In genomic region chr5:88883566-88884434, GRCh38 we compare ENCODE assay signal across 1 cellular context.
TF ChIP-seq lines count a peak whose summit lies in the region.

No MANE protein-coding gene starts in this region.

TF ChIP-seq in HEK293, 187 proteins besides CTCF, POLR2A, EP300 and RAD21 (continued from another document and continues in another):
- TF ChIP-seq PRDM6 (tag by site-specific recombination; IDR thresholded peaks at IDR 0.05) (peak; percentile 49; the same call in 1 of the 2 replicates), OVOL3 (tag by site-specific recombination; IDR thresholded peaks at IDR 0.05) (no peak), ZNF785 (tag by site-specific recombination; IDR thresholded peaks at IDR 0.05) (no peak), OSR2 (tag by site-specific recombination; IDR thresholded peaks at IDR 0.05) (0 out of 2 replicates have a peak, but pooled peaks have one; percentile 27), ZNF266 (tag by site-specific recombination; IDR thresholded peaks at IDR 0.05; ENCODE audit: low read depth) (no peak), ZNF626 (tag by site-specific recombination; IDR thresholded peaks at IDR 0.05) (no peak), ZNF362 (tag by site-specific recombination; IDR thresholded peaks at IDR 0.05) (no peak), ZBTB49 (tag by site-specific recombination; IDR thresholded peaks at IDR 0.05; ENCODE audit: low read depth) (no peak), GLIS1 (tag by site-specific recombination; IDR thresholded peaks at IDR 0.05) (peak; percentile 47), ZNF837 (tag by site-specific recombination; IDR thresholded peaks at IDR 0.05) (no peak), ZFP37 (tag by site-specific recombination; IDR thresholded peaks at IDR 0.05) (no peak), ZNF639 (tag by site-specific recombination; IDR thresholded peaks at IDR 0.05) (peak; percentile 22; the same call in 1 of the 2 replicates), ZNF112 (tag by site-specific recombination; IDR thresholded peaks at IDR 0.05) (no peak), ZNF292 (tag by site-specific recombination; IDR thresholded peaks at IDR 0.05; ENCODE audit: borderline replicate concordance, low read depth) (no peak), ZIC2 (tag by site-specific recombination; IDR thresholded peaks at IDR 0.05) (peak; percentile 92), HOXC10 (CRISPR knock-in tag; IDR thresholded peaks at IDR 0.05) (0 out of 2 replicates have a peak, but pooled peaks have one; percentile 70), HOXD13 (CRISPR knock-in tag; IDR thresholded peaks at IDR 0.05; ENCODE audit: borderline replicate concordance) (no peak), ZNF184 (tag by site-specific recombination; IDR thresholded peaks at IDR 0.05) (no peak), ZBTB1 (tag by site-specific recombination; IDR thresholded peaks at IDR 0.05) (no peak), ZNF341 (tag by site-specific recombination; IDR thresholded peaks at IDR 0.05; ENCODE audit: low read depth) (peak; percentile 29; the same call in 1 of the 2 replicates), SP7 (tag by site-specific recombination; IDR thresholded peaks at IDR 0.05) (peak; percentile 53; the same call in 1 of the 2 replicates), ZNF157 (tag by site-specific recombination; IDR thresholded peaks at IDR 0.05) (no peak), ZNF433 (tag by site-specific recombination; IDR thresholded peaks at IDR 0.05; ENCODE audit: low read depth) (no peak), ZNF513 (tag by site-specific recombination; IDR thresholded peaks at IDR 0.05) (no peak), ZNF830 (tag by site-specific recombination; IDR thresholded peaks at IDR 0.05; ENCODE audit: low read depth) (no peak), ZBTB17 (tag by site-specific recombination; IDR thresholded peaks at IDR 0.05) (no peak; the same call in 1 of the 2 replicates), ZNF76 (tag by site-specific recombination; IDR thresholded peaks at IDR 0.05; ENCODE audit: borderline replicate concordance, low read depth) (peak; percentile 77), ZNF596 (tag by site-specific recombination; IDR thresholded peaks at IDR 0.05) (peak; percentile 11), ZNF148 (tag by site-specific recombination; IDR thresholded peaks at IDR 0.05; ENCODE audit: borderline replicate concordance) (no peak), ZNF335 (tag by site-specific recombination; conservative IDR thresholded peaks at IDR 0.05) (peak; percentile 81), ZNF2 (tag by site-specific recombination; IDR thresholded peaks at IDR 0.05) (peak; percentile 53), ZNF366 (tag by site-specific recombination; conservative IDR thresholded peaks at IDR 0.05) (peak; percentile 77), ZNF140 (tag by site-specific recombination; IDR thresholded peaks at IDR 0.05) (no peak), ZNF623 (tag by site-specific recombination; IDR thresholded peaks at IDR 0.05) (no peak), ZNF629 (tag by site-specific recombination; IDR thresholded peaks at IDR 0.05) (0 out of 2 replicates have a peak, but pooled peaks have one; percentile 11), ZNF658 (tag by site-specific recombination; IDR thresholded peaks at IDR 0.05) (no peak), ZNF394 (tag by site-specific recombination; IDR thresholded peaks at IDR 0.05; ENCODE audit: borderline replicate concordance) (no peak; the same call in 1 of the 2 replicates), GFI1B (tag by site-specific recombination; IDR thresholded peaks at IDR 0.05) (no peak), REPIN1 (tag by site-specific recombination; IDR thresholded peaks at IDR 0.05; ENCODE audit: low read depth) (no peak), ZNF473 (tag by site-specific recombination; IDR thresholded peaks at IDR 0.05) (no peak), ZNF404 (tag by site-specific recombination; IDR thresholded peaks at IDR 0.05) (no peak), ZBTB7A (tag by site-specific recombination; IDR thresholded peaks at IDR 0.05; ENCODE audit: low read depth) (no peak), INSM2 (tag by site-specific recombination; IDR thresholded peaks at IDR 0.05) (no peak), ZNF19 (tag by site-specific recombination; IDR thresholded peaks at IDR 0.05; ENCODE audit: low read depth) (no peak), ZNF488 (tag by site-specific recombination; IDR thresholded peaks at IDR 0.05) (no peak), BCL11A (tag by site-specific recombination; IDR thresholded peaks at IDR 0.05; ENCODE audit: low read depth) (no peak), FEZF1 (tag by site-specific recombination; IDR thresholded peaks at IDR 0.05) (peak; percentile 95), SETDB1 (IDR thresholded peaks at IDR 0.05; ENCODE audit: insufficient read length, low read length) (no peak), ZSCAN23 (tag by site-specific recombination; IDR thresholded peaks at IDR 0.05) (no peak), MEIS1 (CRISPR knock-in tag; IDR thresholded peaks at IDR 0.05; ENCODE audit: borderline replicate concordance) (no peak), ZNF24 (tag by site-specific recombination; IDR thresholded peaks at IDR 0.05) (peak; percentile 20; the same call in 1 of the 2 replicates), PRDM1 (tag by site-specific recombination; IDR thresholded peaks at IDR 0.05) (peak; percentile 76), ZFHX2 (tag by site-specific recombination; conservative IDR thresholded peaks at IDR 0.05) (no peak), ZNF645 (tag by site-specific recombination; IDR thresholded peaks at IDR 0.05) (no peak), ZNF350 (tag by site-specific recombination; IDR thresholded peaks at IDR 0.05) (no peak), ZFP41 (tag by site-specific recombination; IDR thresholded peaks at IDR 0.05; ENCODE audit: borderline replicate concordance) (no peak), ATF2 (tag by site-specific recombination; IDR thresholded peaks at IDR 0.05; ENCODE audit: low read depth) (no peak)
